ENCODE assay signal across 7 cellular contexts in the genomic region with DNA sequence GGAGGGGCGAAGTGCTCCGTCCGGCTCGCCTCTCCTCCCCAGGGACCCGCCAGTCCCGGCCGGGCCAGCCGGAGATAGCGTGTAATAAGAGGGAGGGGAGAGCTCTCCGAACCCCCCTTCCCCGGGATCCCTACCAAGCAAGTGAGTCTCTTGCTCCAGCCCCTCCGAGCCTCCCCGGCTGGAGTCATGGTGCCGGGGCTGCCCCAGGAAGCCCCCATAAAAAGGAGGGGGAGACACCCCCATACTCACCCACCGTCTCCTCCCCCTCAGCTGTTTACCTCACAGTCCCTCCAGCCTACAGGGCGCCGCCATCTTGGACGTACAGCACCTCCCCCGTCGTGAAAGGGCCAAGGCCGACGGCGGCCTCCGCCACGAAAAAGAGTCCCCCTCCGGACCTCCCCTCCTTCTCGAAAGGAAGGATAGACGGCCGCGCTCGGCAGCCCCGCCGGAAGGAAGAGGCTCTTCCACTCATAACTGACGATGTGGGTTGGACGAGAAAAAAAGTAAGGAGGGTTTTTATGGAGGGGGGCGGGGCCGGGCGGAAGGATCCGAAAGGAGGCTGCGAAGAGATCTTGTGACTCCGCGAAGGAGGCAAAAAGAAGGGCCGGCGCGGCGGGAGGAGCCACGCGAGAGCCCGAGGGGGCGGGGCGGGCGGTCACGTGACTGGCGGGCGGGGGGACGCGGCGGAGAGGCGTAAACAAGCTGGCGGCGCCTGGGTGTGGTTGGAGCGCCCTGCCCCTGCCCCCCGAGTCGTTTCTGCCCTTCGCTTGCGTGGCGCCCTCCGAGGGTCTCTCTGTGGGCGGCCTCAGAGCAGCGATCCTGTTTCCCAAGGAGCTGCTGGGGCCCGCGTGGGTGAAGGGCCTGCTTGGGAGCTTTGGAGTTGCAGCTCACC. TPM values are rescaled to one million over a fixed set of nuclear protein-coding genes. Genes with fewer than 3 reads are reported as not detected.
DNase-seq lines count a peak whose midpoint lies in the region; ATAC-seq and TF ChIP-seq lines count a peak whose summit lies in the region.

A gene (minus strand): TSS at position 323 of the 892 bp plus-strand sequence. CDS start 15,744 bp downstream, outside the sequence.

- peak; percentile 95 for DNase-seq in NCI-H2196 treated with DMSO at 0.1 percent for 48 hours (lab: John Stamatoyannopoulos, UW; ENCODE audit: unreplicated experiment)
- DNase-seq in WERI-Rb-1: peak; percentile 99
- peak; percentile 94 to 97 for DNase-seq in breast epithelium (ENCODE audit: low spot score in 2 of 2)

- TF ChIP-seq POLR2A in GM18526 (IDR thresholded peaks at IDR 0.05; ENCODE audit: extremely low read depth, insufficient read length) (peak; percentile 60), breast epithelium (IDR thresholded peaks at IDR 0.05) (peak; percentile 30)

- TF ChIP-seq CTCF in WERI-Rb-1 (IDR thresholded peaks at IDR 0.05; ENCODE audit: low read depth, low read length) (no peak), breast epithelium (IDR thresholded peaks at IDR 0.05) (peak in 1 of 3 donors; percentile 20)

- H3K36me3 ChIP-seq in WERI-Rb-1 (peaks cover 6% of the 10 kb centered on the region; the same call in 1 of the 2 replicates), breast epithelium (no peaks in the 10 kb centered on the region), iPS-20b (ENCODE audit: insufficient read depth, low read depth, low read length) (no peaks in the 10 kb centered on the region)

- peak within 1 kb of the TSS; percentile 98 for H3K4me3 ChIP-seq in WERI-Rb-1 (ENCODE audit: low read depth, low read length)
- H3K4me3 ChIP-seq in breast epithelium: peak within 1 kb of the TSS; percentile 80 to 100 (median 99)
- H3K4me3 ChIP-seq in iPS-20b (ENCODE audit: low read length): peak within 1 kb of the TSS; percentile 91
- peak within 1 kb of the TSS; percentile 86 to 100 (median 98) for H3K4me3 ChIP-seq in skin epidermis

- H3K27me3 ChIP-seq in WERI-Rb-1 (ENCODE audit: insufficient read depth, low read depth, severe bottlenecking) (no peaks in the 10 kb centered on the region), breast epithelium (no peaks in the 10 kb centered on the region), iPS-20b (ENCODE audit: insufficient read depth, low read length) (no peaks in the 10 kb centered on the region)

- H3K27ac ChIP-seq in WERI-Rb-1 (peak within 1 kb of the TSS; percentile 100), breast epithelium (peak within 1 kb of the TSS; percentile 96 to 97), iPS-20b (ENCODE audit: low read length) (peak within 1 kb of the TSS; percentile 98), skin epidermis (peak within 1 kb of the TSS; percentile 95 to 100 (median 99))

- peak within 1 kb of the TSS; percentile 97 for H3K9ac ChIP-seq in iPS-20b (ENCODE audit: low read depth, low read length)

- no peaks in the 10 kb centered on the region for H3K9me3 ChIP-seq in WERI-Rb-1 (ENCODE audit: severe bottlenecking)
- no peaks in the 10 kb centered on the region for H3K9me3 ChIP-seq in breast epithelium
- H3K9me3 ChIP-seq in iPS-20b (ENCODE audit: insufficient read depth, low read depth, low read length): no peaks in the 10 kb centered on the region

- H3K4me1 ChIP-seq in breast epithelium: no peaks in the 10 kb centered on the region
- H3K4me1 ChIP-seq in iPS-20b (ENCODE audit: insufficient read depth, low read length): peaks cover 14% of the 10 kb centered on the region; the same call in 1 of the 2 replicates

- ATAC-seq in HG03108 (IDR thresholded peaks at IDR 0.05; ENCODE audit: unreplicated experiment): peak; percentile 55

- intact Hi-C loops in breast epithelium (cut with DNase I; ENCODE audit: low total_unique reads): no loop called here

RNA-seq across cellular contexts. Expression of the gene that starts here (rescaled TPM):
- total RNA-seq in breast epithelium: 10 to 100 TPM; 38.1 to 61.9 (median 48.2) TPM

Comparison
In these comparisons a context has a peak if more than half of its experiments do, and no peak if none do; other contexts are left out.
1. Peak in every context shown above with its lines: DNase-seq, ATAC-seq, H3K4me3 ChIP-seq and H3K27ac ChIP-seq.